In genomic region chr13:18212873-18213272, GRCh38 we compare ENCODE assay signal across 11 cellular contexts.
A peak's percentile ranks its signal among the peaks of the same experiment; 100 is the strongest.
DNase-seq lines count a peak whose midpoint lies in the region; ATAC-seq, FAIRE-seq and TF ChIP-seq lines count a peak whose summit lies in the region.
"Had no signal": no experiment of that assay in that cellular context is flagged by ENCODE, and none has a peak within 500 bp of the region (broad histone marks: within the 10 kb centered on the region; RNA-seq: fewer than 3 reads in every experiment).

No MANE protein-coding gene starts in this region.

- 38% methylated on average over 2 of the region's 2 CpGs for WGBS in HepG2 (ENCODE audit: low lambda C conversion rate)
- 76% methylated on average over 2 of the region's 2 CpGs for WGBS in sigmoid colon, 2 donors

- no peak for TF ChIP-seq EP300 in HepG2 (IDR thresholded peaks at IDR 0.05; ENCODE audit: low read depth in 2 of 2, low read length in 2 of 2)
- TF ChIP-seq EP300 in HepG2 (CRISPR knock-in tag; IDR thresholded peaks at IDR 0.05; ENCODE audit: borderline replicate concordance), result no peak
- no peak for TF ChIP-seq EP300 in sigmoid colon (IDR thresholded peaks at IDR 0.05)

- no peaks in the 10 kb centered on the region for H3K79me2 ChIP-seq in HepG2 (ENCODE audit: insufficient read depth, low read length)

- peaks cover 11% of the 10 kb centered on the region for H3K9me3 Mint-ChIP-seq in activated CD4-positive, alpha-beta memory T cell treated with anti-CD3 and anti-CD28 coated beads for 36 hours

- H3K27ac ChIP-seq in HepG2 (ENCODE audit: extremely low read length, insufficient read depth, low read length), result no peak overlapping the region
- no peak overlapping the region for H3K27ac ChIP-seq in sigmoid colon

- no peak overlapping the region for H3K4me3 Mint-ChIP-seq in activated CD4-positive, alpha-beta memory T cell treated with anti-CD3 and anti-CD28 coated beads for 36 hours
- H3K4me3 Mint-ChIP-seq: CD8-positive, alpha-beta memory T cell had no signal

- H2AFZ ChIP-seq in HepG2 (ENCODE audit: low read length), result no peak overlapping the region

- no peak for TF ChIP-seq RAD21 in HepG2 (CRISPR knock-in tag; IDR thresholded peaks at IDR 0.05)

- in situ Hi-C loops in HepG2 (cut with HindIII; ENCODE audit: extremely low pct_ligation_motif_present, low pct_unique_long_range_greater_than_20kb), result no loop called here

- CTCF ChIA-PET in activated CD4-positive, alpha-beta memory T cell treated with anti-CD3 and anti-CD28 coated beads for 36 hours (lab: Charles Lee), result no interaction called here
- CTCF ChIA-PET in HepG2 (lab: Yijun Ruan, JAX; ENCODE audit: low intra/inter-chr PET ratio, low total read pairs), result no interaction called here

- intact Hi-C loops in activated CD4-positive, alpha-beta memory T cell treated with anti-CD3 and anti-CD28 coated beads for 36 hours (cut with micrococcal nuclease), result no loop called here
- intact Hi-C loops in HepG2 (cut with micrococcal nuclease; ENCODE audit: unreplicated experiment), result no loop called here
- intact Hi-C loops in sigmoid colon (cut with DNase I), result no loop called here

- peak; percentile 0 for DNase-seq in EH (ENCODE audit: low read depth)
- peak; percentile 9 for DNase-seq in HFF-Myc (ENCODE audit: extremely low read depth, low read depth)
- DNase-seq in activated CD4-positive, alpha-beta memory T cell treated with anti-CD3 and anti-CD28 coated beads for 36 hours, result peak; percentile 41
- DNase-seq in HepG2 (ENCODE audit: low spot score), result peak; percentile 5
- no peak for DNase-seq in nucleus accumbens (lab: John Stamatoyannopoulos, UW)
- DNase-seq in NCI-H748 (lab: John Stamatoyannopoulos, UW; ENCODE audit: unreplicated experiment), result no peak
- DNase-seq in sigmoid colon, result no peak
- DNase-seq: NCI-H2081 treated with DMSO at 0.1 percent for 48 hours had no signal

- no peak overlapping the region for H3K4me2 ChIP-seq in HepG2 (ENCODE audit: low read depth, low read length)

- TF ChIP-seq CTCF in HFF-Myc (IDR thresholded peaks at IDR 0.05; ENCODE audit: low read depth, low read length, missing control alignments) (no peak), HepG2 (CRISPR knock-in tag; IDR thresholded peaks at IDR 0.05) (no peak), sigmoid colon (IDR thresholded peaks at IDR 0.05) (no peak)

- no peaks in the 10 kb centered on the region for H3K4me1 Mint-ChIP-seq in activated CD4-positive, alpha-beta memory T cell treated with anti-CD3 and anti-CD28 coated beads for 36 hours (ENCODE audit: low read depth)
- H3K4me1 Mint-ChIP-seq: CD8-positive, alpha-beta memory T cell had no signal

- H3K9me3 ChIP-seq in HepG2 (ENCODE audit: low read length) (peaks cover 72% of the 10 kb centered on the region), sigmoid colon (no peaks in the 10 kb centered on the region)

- POLR2A ChIA-PET in activated CD4-positive, alpha-beta memory T cell treated with anti-CD3 and anti-CD28 coated beads for 36 hours (lab: Charles Lee), result no interaction called here
- POLR2A ChIA-PET in HepG2 (lab: Yijun Ruan, JAX), result no interaction called here

- no peak for FAIRE-seq in HepG2 (lab: Jason Lieb, UNC)
- FAIRE-seq: astrocyte had no signal

- H3K27me3 ChIP-seq in HepG2 (ENCODE audit: control insufficient read depth in 1 of 2, insufficient read depth in 2 of 2, low read length in 2 of 2) (no peaks in the 10 kb centered on the region), sigmoid colon (no peaks in the 10 kb centered on the region)

- no peaks in the 10 kb centered on the region for H3K4me1 ChIP-seq in HepG2 (ENCODE audit: insufficient read depth, low read length)
- H3K4me1 ChIP-seq in sigmoid colon, result no peaks in the 10 kb centered on the region

- no TSS peak for BruUV-seq in HepG2 (replicated peaks; lab: Mats Ljungman, UMichigan)

- ATAC-seq in HepG2 (peak; percentile 66), GM19324 (IDR thresholded peaks at IDR 0.05; ENCODE audit: low FRiP score, unreplicated experiment) (no peak)

- H3K27ac Mint-ChIP-seq in activated CD4-positive, alpha-beta memory T cell treated with anti-CD3 and anti-CD28 coated beads for 36 hours, result no peak overlapping the region
- H3K27ac Mint-ChIP-seq: CD8-positive, alpha-beta memory T cell had no signal

- TF ChIP-seq POLR2A in HepG2 (IDR thresholded peaks at IDR 0.05; ENCODE audit: insufficient read depth in 1 of 2, low read depth in 2 of 2, low read length in 2 of 2) (no peak), sigmoid colon (IDR thresholded peaks at IDR 0.05) (no peak)

- H3K36me3 ChIP-seq in HepG2 (replicated peaks in 1 of 2; ENCODE audit: control insufficient read depth in 1 of 2, insufficient read depth in 2 of 2, low read length in 2 of 2) (no peaks in the 10 kb centered on the region), sigmoid colon (no peaks in the 10 kb centered on the region)

- no peak overlapping the region for H3K9ac ChIP-seq in HepG2 (ENCODE audit: insufficient read depth, low read depth, low read length)

- H3K36me3 Mint-ChIP-seq in activated CD4-positive, alpha-beta memory T cell treated with anti-CD3 and anti-CD28 coated beads for 36 hours, result peaks cover 3% of the 10 kb centered on the region
- H3K36me3 Mint-ChIP-seq: CD8-positive, alpha-beta memory T cell had no signal

- H3K27me3 Mint-ChIP-seq in activated CD4-positive, alpha-beta memory T cell treated with anti-CD3 and anti-CD28 coated beads for 36 hours, result no peaks in the 10 kb centered on the region
- H3K27me3 Mint-ChIP-seq: CD8-positive, alpha-beta memory T cell had no signal

- H3K4me3 ChIP-seq in HFF-Myc (replicated peaks; ENCODE audit: low read depth, low read length) (no peak overlapping the region), HepG2 (replicated peaks in 1 of 3; ENCODE audit: insufficient read depth in 1 of 3, low read depth in 2 of 3, low read length in 3 of 3) (no peak overlapping the region), sigmoid colon (no peak overlapping the region)

- no peaks in the 10 kb centered on the region for H4K20me1 ChIP-seq in HepG2 (ENCODE audit: insufficient read depth, low read length)

TF ChIP-seq in HepG2, 621 proteins besides CTCF, POLR2A, EP300 and RAD21 (continues in another document):
- TF ChIP-seq MTF1 (CRISPR knock-in tag; IDR thresholded peaks at IDR 0.05) (no peak), RCOR2 (CRISPR knock-in tag; IDR thresholded peaks at IDR 0.05) (no peak), ARID3A (IDR thresholded peaks at IDR 0.05; ENCODE audit: low read depth, low read length) (no peak), ZNF362 (CRISPR knock-in tag; IDR thresholded peaks at IDR 0.05; ENCODE audit: borderline replicate concordance) (no peak), ELF3 (CRISPR knock-in tag; IDR thresholded peaks at IDR 0.05) (no peak), SAFB2 (CRISPR knock-in tag; IDR thresholded peaks at IDR 0.05; ENCODE audit: borderline replicate concordance, low read depth) (no peak), ZFP91 (CRISPR knock-in tag; IDR thresholded peaks at IDR 0.05; ENCODE audit: borderline replicate concordance) (no peak), MYPOP (CRISPR knock-in tag; IDR thresholded peaks at IDR 0.05) (no peak)

Comparison
In these comparisons a context has a peak if more than half of its experiments do, and no peak if none do; other contexts are left out.
1. DNase-seq: peak in EH (single experiment), HFF-Myc (single experiment), activated CD4-positive, alpha-beta memory T cell treated with anti-CD3 and anti-CD28 coated beads for 36 hours (single experiment) and HepG2 (single experiment); none in nucleus accumbens (0 of 56), NCI-H748 (single experiment) and sigmoid colon (single experiment).